ENCODE assay signal across 1 cellular context in the genomic region with DNA sequence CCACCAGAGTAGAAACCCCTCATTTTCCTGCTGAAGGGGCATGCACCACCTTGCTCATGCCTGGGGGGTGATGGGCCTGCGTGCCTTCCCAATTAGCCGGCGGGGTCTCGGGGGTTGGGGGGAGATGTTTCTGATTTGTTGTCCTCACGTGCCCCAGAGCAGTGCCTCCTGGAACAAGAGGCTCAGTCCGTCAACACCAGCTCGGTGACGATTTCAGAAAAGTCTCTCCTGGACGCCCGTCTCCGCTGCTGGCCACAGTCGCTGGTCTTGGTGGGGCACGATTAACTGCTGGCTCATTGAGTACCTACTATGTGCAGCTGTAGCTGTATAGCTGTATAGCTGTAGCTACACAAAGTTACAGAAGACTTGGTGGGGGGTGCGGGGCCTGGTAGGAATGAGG.
TF ChIP-seq lines count a peak whose summit lies in the region.

No MANE protein-coding gene starts in this region.

TF ChIP-seq in endothelial cell of umbilical vein, 7 proteins besides CTCF, POLR2A, EP300 and RAD21:
- TF ChIP-seq JUN (IDR thresholded peaks at IDR 0.05; ENCODE audit: borderline replicate concordance, insufficient read depth, insufficient read length, low read depth) = no peak
- TF ChIP-seq MAX (IDR thresholded peaks at IDR 0.05; ENCODE audit: insufficient read depth, insufficient read length) = no peak
- TF ChIP-seq POLR2AphosphoS5 (IDR thresholded peaks at IDR 0.05; ENCODE audit: insufficient read depth, low read depth, low read length) = no peak
- TF ChIP-seq GATA2 (IDR thresholded peaks at IDR 0.05; ENCODE audit: insufficient read depth, insufficient read length, low read depth, low read length) = no peak
- no peak for TF ChIP-seq FOS (IDR thresholded peaks at IDR 0.05; ENCODE audit: borderline replicate concordance, insufficient read depth, low read length)
- no peak for TF ChIP-seq MYC (IDR thresholded peaks at IDR 0.05; ENCODE audit: low read depth, low read length)
- no peak for TF ChIP-seq EZH2 (IDR thresholded peaks at IDR 0.05; ENCODE audit: borderline replicate concordance, low read depth, low read length, severe bottlenecking)
